ENCODE assay signal across 16 cellular contexts in genomic region chr5:123164019-123164418, GRCh38.
"Had no signal": no experiment of that assay in that cellular context is flagged by ENCODE, and none has a peak within 500 bp of the region (broad histone marks: within the 10 kb centered on the region; RNA-seq: fewer than 3 reads in every experiment).

No MANE protein-coding gene starts in this region.

- DNase-seq: activated CD4-positive, alpha-beta T cell treated with anti-CD3 and anti-CD28 coated beads, Interleukin-2, amount 10 ng/mL, durations not matched to agents 7 days and 5 days; activated CD4-positive, CD25-positive, alpha-beta regulatory T cell; activated CD8-positive, alpha-beta memory T cell treated with anti-CD3 and anti-CD28 coated beads for 24 hours; activated naive CD4-positive, alpha-beta T cell treated with anti-CD3 and anti-CD28 coated beads, Interleukin-2, amount 50 U/mL, for 16 hours; amygdala; endodermal cell; erythroblast; nephron progenitor cell; sigmoid colon; stimulated activated CD4-positive, alpha-beta T cell treated with anti-CD3 and anti-CD28 coated beads, Interleukin-4, amount 100 ng/mL, for 1 hour; stimulated activated CD8-positive, alpha-beta memory T cell treated with anti-CD3 and anti-CD28 coated beads, Interleukin-4, amount 100 ng/mL, for 48 hours; T-helper 17 cell had no signal

- H3K4me1 ChIP-seq: prostate gland, tibial nerve had no signal

- H3K9me3 ChIP-seq: prostate gland, sigmoid colon, tibial nerve had no signal

- ATAC-seq: activated T-helper 17 cell treated with anti-CD3 and anti-CD28 coated beads, Interleukin-2, amount 50 U/mL, for 72 hours; T-helper 17 cell had no signal

- H3K36me3 Mint-ChIP-seq: memory B cell had no signal

- H3K4me3 Mint-ChIP-seq: activated CD4-positive, alpha-beta T cell treated with anti-CD3 and anti-CD28 coated beads, Interleukin-2, amount 10 ng/mL, durations not matched to agents 7 days and 5 days; activated T-helper 17 cell treated with anti-CD3 and anti-CD28 coated beads, Interleukin-2, amount 50 U/mL, for 72 hours; endodermal cell; memory B cell; nephron progenitor cell; T-helper 17 cell had no signal

- H3K27ac ChIP-seq: prostate gland, tibial nerve had no signal

- H3K27me3 ChIP-seq: sigmoid colon, tibial nerve had no signal

- H3K27ac Mint-ChIP-seq: activated CD4-positive, alpha-beta T cell treated with anti-CD3 and anti-CD28 coated beads, Interleukin-2, amount 10 ng/mL, durations not matched to agents 7 days and 5 days; activated T-helper 17 cell treated with anti-CD3 and anti-CD28 coated beads, Interleukin-2, amount 50 U/mL, for 72 hours; endodermal cell; memory B cell; nephron progenitor cell; T-helper 17 cell had no signal

- H3K4me3 ChIP-seq: prostate gland, sigmoid colon, tibial nerve had no signal

- H3K36me3 ChIP-seq: prostate gland, sigmoid colon, tibial nerve had no signal

- H3K4me1 Mint-ChIP-seq: activated CD4-positive, alpha-beta T cell treated with anti-CD3 and anti-CD28 coated beads, Interleukin-2, amount 10 ng/mL, durations not matched to agents 7 days and 5 days; activated T-helper 17 cell treated with anti-CD3 and anti-CD28 coated beads, Interleukin-2, amount 50 U/mL, for 72 hours; endodermal cell; memory B cell; T-helper 17 cell had no signal

- H3K9me3 Mint-ChIP-seq: activated CD4-positive, alpha-beta T cell treated with anti-CD3 and anti-CD28 coated beads, Interleukin-2, amount 10 ng/mL, durations not matched to agents 7 days and 5 days; activated T-helper 17 cell treated with anti-CD3 and anti-CD28 coated beads, Interleukin-2, amount 50 U/mL, for 72 hours; endodermal cell; memory B cell had no signal
